Comparison of ENCODE assay signal across 19 cellular contexts in genomic region chr7:81751619-81752317, GRCh38. TPM values are rescaled to one million over a fixed set of nuclear protein-coding genes. Genes with fewer than 3 reads are reported as not detected.
DNase-seq lines count a peak whose midpoint lies in the region; ATAC-seq and TF ChIP-seq lines count a peak whose summit lies in the region.
"Had no signal": no experiment of that assay in that cellular context is flagged by ENCODE, and none has a peak within 500 bp of the region (broad histone marks: within the 10 kb centered on the region; RNA-seq: fewer than 3 reads in every experiment).

No MANE protein-coding gene starts in this region.

- peaks cover 28% of the 10 kb centered on the region for H3K4me1 Mint-ChIP-seq in GM23338
- peaks cover 28% of the 10 kb centered on the region for H3K4me1 Mint-ChIP-seq in WTC11
- H3K4me1 Mint-ChIP-seq: B cell; CD4-positive, CD25-positive, alpha-beta regulatory T cell had no signal

- TF ChIP-seq CTCF in GM23338 (conservative IDR thresholded peaks at IDR 0.05; ENCODE audit: low read depth in 2 of 2) (no peak), WTC11 (IDR thresholded peaks at IDR 0.05) (no peak), neutrophil (IDR thresholded peaks at IDR 0.05) (no peak)

- H3K4me1 ChIP-seq in GM23338 (ENCODE audit: insufficient read depth) (peaks cover 13% of the 10 kb centered on the region), HUES48 (ENCODE audit: control insufficient read depth, insufficient read depth, low read length) (peaks cover 27% of the 10 kb centered on the region), neutrophil (ENCODE audit: control insufficient read depth in 1 of 2, insufficient read depth in 1 of 2, low read depth in 1 of 2, low read length in 1 of 2) (peaks cover 21 to 25% of the 10 kb centered on the region in 2 experiments)
- H3K4me1 ChIP-seq: BLaER1, Caco-2 had no signal

- H2AFZ ChIP-seq in GM23338, result no peak overlapping the region

- H3K36me3 Mint-ChIP-seq in GM23338 (ENCODE audit: low read depth), result no peaks in the 10 kb centered on the region
- no peaks in the 10 kb centered on the region for H3K36me3 Mint-ChIP-seq in WTC11
- H3K36me3 Mint-ChIP-seq: CD4-positive, CD25-positive, alpha-beta regulatory T cell; CD8-positive, alpha-beta T cell had no signal

- no peaks in the 10 kb centered on the region for H4K20me1 ChIP-seq in GM23338 (replicated peaks; ENCODE audit: insufficient read depth)
- H4K20me1 ChIP-seq: BLaER1 had no signal

- POLR2A ChIA-PET in WTC11 (lab: Charles Lee), result no interaction called here

- H3K36me3 ChIP-seq in GM23338 (ENCODE audit: insufficient read depth) (no peaks in the 10 kb centered on the region), HUES48 (ENCODE audit: control insufficient read depth, insufficient read depth, low read length) (no peaks in the 10 kb centered on the region), neutrophil (peaks cover 13% of the 10 kb centered on the region)

- H3K4me3 ChIP-seq in GM23338 (no peak overlapping the region), HUES48 (ENCODE audit: low read depth, low read length) (no peak overlapping the region; the same call in 1 of the 2 replicates), neutrophil (ENCODE audit: low read depth in 1 of 2, low read length in 1 of 2) (peak overlapping the region in 1 of 2 experiments; percentile 1)
- H3K4me3 ChIP-seq: BLaER1 had no signal

- H3K27me3 ChIP-seq in GM23338 (ENCODE audit: insufficient read depth) (no peaks in the 10 kb centered on the region), HUES48 (ENCODE audit: control insufficient read depth, insufficient read depth, low read length) (no peaks in the 10 kb centered on the region), neutrophil (no peaks in the 10 kb centered on the region)
- H3K27me3 ChIP-seq: BLaER1 had no signal

- H3K27ac ChIP-seq in GM23338 (ENCODE audit: low read depth), result peak overlapping the region; percentile 57
- H3K27ac ChIP-seq in HUES48 (ENCODE audit: low read depth, low read length), result peak overlapping the region; percentile 43
- H3K27ac ChIP-seq in neutrophil, result peak overlapping the region; percentile 62
- H3K27ac ChIP-seq: BLaER1, C4-2B had no signal

- no peak overlapping the region for H3K4me3 Mint-ChIP-seq in GM23338
- no peak overlapping the region; the same call in 1 of the 2 replicates for H3K4me3 Mint-ChIP-seq in WTC11
- H3K4me3 Mint-ChIP-seq: B cell; CD4-positive, CD25-positive, alpha-beta regulatory T cell; CD8-positive, alpha-beta T cell had no signal

- no peaks in the 10 kb centered on the region for H3K9me2 ChIP-seq in GM23338 (ENCODE audit: insufficient read depth)

- H3K9me3 ChIP-seq in HUES48 (ENCODE audit: control insufficient read depth, insufficient read depth, low read length) (no peaks in the 10 kb centered on the region), neutrophil (no peaks in the 10 kb centered on the region)
- H3K9me3 ChIP-seq: BLaER1, Caco-2 had no signal

- peak; percentile 56 for DNase-seq in GM23338 (ENCODE audit: low spot score)
- DNase-seq in WTC11 (ENCODE audit: low spot score), result no peak
- DNase-seq in OCI-M1 (lab: John Stamatoyannopoulos, UW), result no peak
- no peak for DNase-seq in NCI-H187 treated with DMSO at 0.1 percent for 48 hours (lab: John Stamatoyannopoulos, UW)
- DNase-seq: Caco-2; CD4-positive, CD25-positive, alpha-beta regulatory T cell; CD8-positive, alpha-beta T cell; DMS153; DND-41; HCEC 1CT had no signal

- H3K9me3 Mint-ChIP-seq in GM23338, result no peaks in the 10 kb centered on the region
- H3K9me3 Mint-ChIP-seq in WTC11, result no peaks in the 10 kb centered on the region
- H3K9me3 Mint-ChIP-seq: CD8-positive, alpha-beta T cell had no signal

- CTCF ChIA-PET in WTC11 (lab: Charles Lee), result interaction anchor here (1.0 to 1.8 kb wide), 3 partner anchors 17 to 282 kb away, joined by 3 to 6 read pairs (median 5); no protein-coding TSS in a partner anchor

- no peaks in the 10 kb centered on the region for H3F3A ChIP-seq in GM23338 (replicated peaks; ENCODE audit: low read depth)

- H3K27ac Mint-ChIP-seq in GM23338 (peak overlapping the region; percentile 85; the same call in 1 of the 2 replicates), WTC11 (peak overlapping the region; percentile 92)
- H3K27ac Mint-ChIP-seq: B cell; CD4-positive, CD25-positive, alpha-beta regulatory T cell; CD8-positive, alpha-beta T cell had no signal

- no peak overlapping the region for H3K9ac ChIP-seq in HUES48 (ENCODE audit: low read depth, low read length)
- H3K9ac ChIP-seq: BLaER1 had no signal

- ATAC-seq in GM23338 (peak; percentile 97), WTC11 (peak; percentile 95), GM18861 (IDR thresholded peaks at IDR 0.05; ENCODE audit: unreplicated experiment) (no peak), HG02870 (IDR thresholded peaks at IDR 0.05; ENCODE audit: unreplicated experiment) (no peak)
- ATAC-seq: CD8-positive, alpha-beta T cell had no signal

- H3K79me2 ChIP-seq in GM23338 (replicated peaks; ENCODE audit: insufficient read depth), result no peaks in the 10 kb centered on the region

- H3K27me3 Mint-ChIP-seq in GM23338 (ENCODE audit: insufficient read depth, low read depth, poor library complexity), result peaks cover 1% of the 10 kb centered on the region
- no peaks in the 10 kb centered on the region for H3K27me3 Mint-ChIP-seq in WTC11 (ENCODE audit: low read depth)
- H3K27me3 Mint-ChIP-seq: B cell; CD4-positive, CD25-positive, alpha-beta regulatory T cell had no signal

- peak overlapping the region; percentile 3 for H3K4me2 ChIP-seq in GM23338
- H3K4me2 ChIP-seq: BLaER1 had no signal

TF ChIP-seq in GM23338, 12 proteins besides CTCF, POLR2A, EP300 and RAD21 (continues in another document):
- TF ChIP-seq STAT1 (IDR thresholded peaks at IDR 0.05; ENCODE audit: unreplicated experiment) (no peak), CREB1 (CRISPR knock-in tag; IDR thresholded peaks at IDR 0.05; ENCODE audit: low read depth) (no peak)

TF ChIP-seq in WTC11, 78 proteins besides CTCF, POLR2A, EP300 and RAD21:
- TF ChIP-seq RORB (CRISPR knock-in tag; IDR thresholded peaks at IDR 0.05), result no peak
- TF ChIP-seq E2F1 (CRISPR knock-in tag; IDR thresholded peaks at IDR 0.05), result no peak

RNA-seq across cellular contexts. Expression of gene HGF, which starts 18.1 kb away (rescaled TPM):
- total RNA-seq in GM23338 (2014; rRNA removed; shearing (Covaris generic)), result 0.50 and 1.1 TPM in 2 replicates
- 0.24 and 0.28 TPM in 2 replicates for polyA plus RNA-seq in GM23338 (2016; fragmentation: Nextera tagmentation; extraction: Ambion mirVana)
- 0.32 to 0.76 TPM (median 0.72 TPM) in 3 replicates for total RNA-seq in WTC11 (2021)
- total RNA-seq: A172; A673; B cell; Caco-2; CD8-positive, alpha-beta T cell had no signal
- polyA plus RNA-seq: CD4-positive, CD25-positive, alpha-beta regulatory T cell had no signal

Comparison
In these comparisons a context has a peak if more than half of its experiments do, and no peak if none do; other contexts are left out.
1. ATAC-seq: peak in GM23338 (single experiment) and WTC11 (single experiment); none in GM18861 (single experiment) and HG02870 (single experiment).
2. Peak in every context shown above with its lines, with median percentiles within 50 percentile points of each other: H3K27ac ChIP-seq.